In genomic region chr4:113292371-113293042, GRCh38 we compare ENCODE assay signal across 10 cellular contexts.
DNase-seq lines count a peak whose midpoint lies in the region; ATAC-seq and TF ChIP-seq lines count a peak whose summit lies in the region.
"Had no signal": no experiment of that assay in that cellular context is flagged by ENCODE, and none has a peak within 500 bp of the region (broad histone marks: within the 10 kb centered on the region; RNA-seq: fewer than 3 reads in every experiment).

No MANE protein-coding gene starts in this region.

- POLR2A ChIA-PET in AG04450 (lab: Yijun Ruan, JAX), result no interaction called here

- H3K27me3 Mint-ChIP-seq in activated naive CD4-positive, alpha-beta T cell treated with anti-CD3 and anti-CD28 coated beads, Interleukin-2, amount 10 ng/mL, durations not matched to agents 7 days and 5 days, result peaks cover 15% of the 10 kb centered on the region

- no peak for TF ChIP-seq CTCF in AG04450 (IDR thresholded peaks at IDR 0.05; ENCODE audit: low read depth, low read length)

- intact Hi-C loops in head of caudate nucleus (cut with DNase I), result no loop called here

- ATAC-seq in HG03457 (IDR thresholded peaks at IDR 0.05; ENCODE audit: unreplicated experiment), result no peak

- H3K4me3 ChIP-seq in AG04450 (ENCODE audit: low read depth, low read length), result peak overlapping the region; percentile 15; the same call in 1 of the 2 replicates
- H3K4me3 ChIP-seq: BLaER1 had no signal

- H3K4me1 Mint-ChIP-seq in activated naive CD4-positive, alpha-beta T cell treated with anti-CD3 and anti-CD28 coated beads, Interleukin-2, amount 10 ng/mL, durations not matched to agents 7 days and 5 days, result no peaks in the 10 kb centered on the region

- CTCF ChIA-PET in AG04450 (lab: Charles Lee), result interaction anchor here (0.7 to 9.3 kb wide), 4 partner anchors 10 to 89 kb away, joined by 3 to 63 read pairs (median 4); no protein-coding TSS in a partner anchor
- CTCF ChIA-PET in activated naive CD4-positive, alpha-beta T cell treated with anti-CD3 and anti-CD28 coated beads, Interleukin-2, amount 10 ng/mL, durations not matched to agents 7 days and 5 days (lab: Charles Lee), result no interaction called here

- H3K27ac Mint-ChIP-seq in activated naive CD4-positive, alpha-beta T cell treated with anti-CD3 and anti-CD28 coated beads, Interleukin-2, amount 10 ng/mL, durations not matched to agents 7 days and 5 days, result no peak overlapping the region

- no peaks in the 10 kb centered on the region for H3K9me3 Mint-ChIP-seq in activated naive CD4-positive, alpha-beta T cell treated with anti-CD3 and anti-CD28 coated beads, Interleukin-2, amount 10 ng/mL, durations not matched to agents 7 days and 5 days

- no peaks in the 10 kb centered on the region for H3K36me3 Mint-ChIP-seq in activated naive CD4-positive, alpha-beta T cell treated with anti-CD3 and anti-CD28 coated beads, Interleukin-2, amount 10 ng/mL, durations not matched to agents 7 days and 5 days

- no peaks in the 10 kb centered on the region for H3K27me3 ChIP-seq in AG04450 (ENCODE audit: control insufficient read depth, insufficient read depth, low read length)
- H3K27me3 ChIP-seq: BLaER1 had no signal

- peak; percentile 57 for DNase-seq in AG04450 (ENCODE audit: low read depth, low spot score)
- peak; percentile 48 for DNase-seq in NCI-H69 (lab: John Stamatoyannopoulos, UW)
- peak; percentile 32 to 87 (median 67) for DNase-seq in head of caudate nucleus
- peak; percentile 57 for DNase-seq in occipital lobe (lab: John Stamatoyannopoulos, UW)
- no peak for DNase-seq in NAMALWA (ENCODE audit: low spot score)
- no peak for DNase-seq in stimulated activated CD8-positive, alpha-beta memory T cell treated with anti-CD3 and anti-CD28 coated beads, Interleukin-4, amount 100 ng/mL, for 48 hours
- no peak for DNase-seq in activated naive CD4-positive, alpha-beta T cell treated with anti-CD3 and anti-CD28 coated beads, Interleukin-2, amount 10 ng/mL, durations not matched to agents 7 days and 5 days
- DNase-seq: NCI-H748 treated with DMSO at 0.1 percent for 48 hours had no signal

- H3K9me3 ChIP-seq in AG04450 (ENCODE audit: control insufficient read depth, insufficient read depth, low read length), result no peaks in the 10 kb centered on the region
- H3K9me3 ChIP-seq: BLaER1 had no signal

- no peak overlapping the region for H3K4me3 Mint-ChIP-seq in activated naive CD4-positive, alpha-beta T cell treated with anti-CD3 and anti-CD28 coated beads, Interleukin-2, amount 10 ng/mL, durations not matched to agents 7 days and 5 days

- H3K27ac ChIP-seq in AG04450 (ENCODE audit: low read depth, low read length), result peak overlapping the region; percentile 66
- H3K27ac ChIP-seq: BLaER1 had no signal

Comparison
In these comparisons a context has a peak if more than half of its experiments do, and no peak if none do; other contexts are left out.
1. DNase-seq: peak in AG04450 (single experiment), NCI-H69 (single experiment), head of caudate nucleus (42 of 42) and occipital lobe (single experiment); none in NAMALWA (single experiment), stimulated activated CD8-positive, alpha-beta memory T cell treated with anti-CD3 and anti-CD28 coated beads, Interleukin-4, amount 100 ng/mL, for 48 hours (single experiment) and activated naive CD4-positive, alpha-beta T cell treated with anti-CD3 and anti-CD28 coated beads, Interleukin-2, amount 10 ng/mL, durations not matched to agents 7 days and 5 days (single experiment).